ENCODE assay signal across 9 cellular contexts in genomic region chr7:156533420-156533819, GRCh38.
"Had no signal": no experiment of that assay in that cellular context is flagged by ENCODE, and none has a peak within 500 bp of the region (broad histone marks: within the 10 kb centered on the region; RNA-seq: fewer than 3 reads in every experiment).

No MANE protein-coding gene starts in this region.

- DNase-seq: GM23248, GOT3, H7, H9, HCEC 1CT, HFFc6 had no signal

- H3K9ac ChIP-seq: GM23248 had no signal

- H3K9me3 Mint-ChIP-seq: H9 had no signal

- H3K9me3 ChIP-seq: HAP-1 had no signal

- H3K36me3 ChIP-seq: HAP-1 had no signal

- H3K4me1 Mint-ChIP-seq: GM23338, H9 had no signal

- H3K27ac ChIP-seq: GM23248 had no signal

- FAIRE-seq: H54 had no signal

- H3K27ac Mint-ChIP-seq: GM23338, H9, HFFc6 had no signal

- H3K4me3 Mint-ChIP-seq: GM23338, H9, HFFc6 had no signal

- H3K4me2 ChIP-seq: GM23338 had no signal

- H3K4me3 ChIP-seq: GM23248, GM23338, HAP-1 had no signal

- H2AFZ ChIP-seq: GM23248, GM23338 had no signal

- H3K4me1 ChIP-seq: HAP-1 had no signal
